ENCODE assay signal across 12 cellular contexts in genomic region chr9:115923903-115924668, GRCh38.
DNase-seq lines count a peak whose midpoint lies in the region; TF ChIP-seq lines count a peak whose summit lies in the region.
"Had no signal": no experiment of that assay in that cellular context is flagged by ENCODE, and none has a peak within 500 bp of the region (broad histone marks: within the 10 kb centered on the region; RNA-seq: fewer than 3 reads in every experiment).

No MANE protein-coding gene starts in this region.

- H3K4me3 ChIP-seq in transverse colon (no peak overlapping the region), lower leg skin (ENCODE audit: low read depth, poor library complexity, severe bottlenecking) (no peak overlapping the region)

- no peaks in the 10 kb centered on the region for H3K36me3 ChIP-seq in transverse colon

- no peak overlapping the region for H3K27ac ChIP-seq in transverse colon
- H3K27ac ChIP-seq: 22Rv1 had no signal

- TF ChIP-seq POLR2A in transverse colon (IDR thresholded peaks at IDR 0.05) (no peak), erythroblast (IDR thresholded peaks at IDR 0.05; ENCODE audit: low read length) (no peak), lower leg skin (IDR thresholded peaks at IDR 0.05) (no peak)

- H3K27me3 ChIP-seq in transverse colon: no peaks in the 10 kb centered on the region

- TF ChIP-seq CTCF in transverse colon (IDR thresholded peaks at IDR 0.05) (no peak), lower leg skin (IDR thresholded peaks at IDR 0.05) (no peak)

- no peaks in the 10 kb centered on the region for H3K4me1 ChIP-seq in transverse colon

- TF ChIP-seq EP300 in transverse colon (IDR thresholded peaks at IDR 0.05; ENCODE audit: low read depth): no peak

- in situ Hi-C loops in transverse colon (cut with MboI; ENCODE audit: low pct_ligation_motif_present in 1 of 4, low pct_unique_long_range_greater_than_20kb in 1 of 4, low sequenced_read_pairs in 3 of 4): no loop called here

- intact Hi-C loops in transverse colon (cut with DNase I; ENCODE audit: low total_unique reads): no loop called here
- intact Hi-C loops in lower leg skin (cut with DNase I; ENCODE audit: low total_unique reads): no loop called here

- WGBS in transverse colon (ENCODE audit: low coverage in 1 of 2), 2 donors: 45 to 55% methylated on average over 5 of the region's 5 CpGs
- WGBS in lower leg skin, 2 donors: 53 to 69% methylated on average over 5 of the region's 5 CpGs

- DNase-seq in DMS153 (lab: John Stamatoyannopoulos, UW) (peak; percentile 20), DMS153 treated with DMSO at 0.1 percent for 48 hours (lab: John Stamatoyannopoulos, UW; ENCODE audit: unreplicated experiment) (no peak), amniotic stem cell (lab: John Stamatoyannopoulos, UW) (peak; percentile 11), hepatic stellate cell (ENCODE audit: low spot score) (peak; percentile 47), transverse colon (peak; percentile 7), erythroblast (lab: John Stamatoyannopoulos, UW) (no peak), SKM-1 (lab: John Stamatoyannopoulos, UW; ENCODE audit: unreplicated experiment) (no peak), lower leg skin (ENCODE audit: low spot score in 2 of 2) (no peak)
- DNase-seq: activated CD4-positive, alpha-beta memory T cell treated with anti-CD3 and anti-CD28 coated beads, Interleukin-2, amount 10 ng/mL, durations not matched to agents 7 days and 5 days; activated naive CD4-positive, alpha-beta T cell treated with Interleukin-2 at 50 U/mL for 16 hours; NCI-H1417 treated with DMSO at 0.1 percent for 48 hours had no signal

- no peaks in the 10 kb centered on the region for H3K9me3 ChIP-seq in transverse colon

Comparison
In these comparisons a context has a peak if more than half of its experiments do, and no peak if none do; other contexts are left out.
1. DNase-seq: peak in DMS153 (single experiment), amniotic stem cell (single experiment), hepatic stellate cell (single experiment) and transverse colon (single experiment); none in DMS153 treated with DMSO at 0.1 percent for 48 hours (single experiment), erythroblast (0 of 2), SKM-1 (single experiment) and lower leg skin (0 of 2).